In genomic region chr1:228246216-228246900, GRCh38 we compare ENCODE assay signal across 16 cellular contexts. TPM values are rescaled to one million over a fixed set of nuclear protein-coding genes. Genes with fewer than 3 reads are reported as not detected.
A peak's percentile ranks its signal among the peaks of the same experiment; 100 is the strongest.
DNase-seq lines count a peak whose midpoint lies in the region; ATAC-seq and TF ChIP-seq lines count a peak whose summit lies in the region.
"Had no signal": no experiment of that assay in that cellular context is flagged by ENCODE, and none has a peak within 500 bp of the region (broad histone marks: within the 10 kb centered on the region; RNA-seq: fewer than 3 reads in every experiment).

No MANE protein-coding gene starts in this region.

- intact Hi-C loops in activated naive CD4-positive, alpha-beta T cell treated with anti-CD3 and anti-CD28 coated beads for 36 hours (cut with micrococcal nuclease) = no loop called here
- intact Hi-C loops in CD8-positive, alpha-beta T cell (cut with DNase I, micrococcal nuclease) = no loop called here

- H3K36me3 Mint-ChIP-seq in activated naive CD4-positive, alpha-beta T cell treated with anti-CD3 and anti-CD28 coated beads, Interleukin-2, amount 50 U/mL, for 24 hours = peaks cover 68% of the 10 kb centered on the region
- H3K36me3 Mint-ChIP-seq in activated naive CD4-positive, alpha-beta T cell treated with anti-CD3 and anti-CD28 coated beads for 36 hours (ENCODE audit: low read depth) = peaks cover 76% of the 10 kb centered on the region
- peaks cover 87% of the 10 kb centered on the region for H3K36me3 Mint-ChIP-seq in CD8-positive, alpha-beta T cell
- peaks cover 49 to 85% (median 76%) of the 10 kb centered on the region in 3 donors for H3K36me3 Mint-ChIP-seq in naive thymus-derived CD8-positive, alpha-beta T cell

- peak overlapping the region; percentile 9 for H3K4me3 Mint-ChIP-seq in activated naive CD4-positive, alpha-beta T cell treated with anti-CD3 and anti-CD28 coated beads, Interleukin-2, amount 50 U/mL, for 24 hours
- no peak overlapping the region for H3K4me3 Mint-ChIP-seq in activated naive CD4-positive, alpha-beta T cell treated with anti-CD3 and anti-CD28 coated beads for 36 hours
- peak overlapping the region; percentile 8 for H3K4me3 Mint-ChIP-seq in CD8-positive, alpha-beta T cell
- peak overlapping the region in 7 of 10 donors; percentile 3 to 67 (median 39) for H3K4me3 Mint-ChIP-seq in naive thymus-derived CD8-positive, alpha-beta T cell
- H3K4me3 Mint-ChIP-seq: CD14-positive monocyte, H9 had no signal

- H3K27me3 ChIP-seq in CD8-positive, alpha-beta T cell (ENCODE audit: insufficient read depth, low read length) = no peaks in the 10 kb centered on the region
- H3K27me3 ChIP-seq: BLaER1 had no signal

- H3K4me1 Mint-ChIP-seq in activated naive CD4-positive, alpha-beta T cell treated with anti-CD3 and anti-CD28 coated beads, Interleukin-2, amount 50 U/mL, for 24 hours = peaks cover 16% of the 10 kb centered on the region
- H3K4me1 Mint-ChIP-seq in activated naive CD4-positive, alpha-beta T cell treated with anti-CD3 and anti-CD28 coated beads for 36 hours (ENCODE audit: low read depth) = peaks cover 12% of the 10 kb centered on the region
- peaks cover 15% of the 10 kb centered on the region for H3K4me1 Mint-ChIP-seq in CD8-positive, alpha-beta T cell (ENCODE audit: low read depth)
- peaks cover 6 to 19% (median 12%) of the 10 kb centered on the region in 4 donors for H3K4me1 Mint-ChIP-seq in naive thymus-derived CD8-positive, alpha-beta T cell
- H3K4me1 Mint-ChIP-seq: CD14-positive monocyte, H9 had no signal

- no peak overlapping the region for H3K4me3 ChIP-seq in CD8-positive, alpha-beta T cell (ENCODE audit: low read depth, low read length)
- H3K4me3 ChIP-seq in coronary artery = peak overlapping the region; percentile 18
- H3K4me3 ChIP-seq: BLaER1 had no signal

- peaks cover 13% of the 10 kb centered on the region for H3K9me3 ChIP-seq in CD8-positive, alpha-beta T cell (ENCODE audit: low read length)

- H3K36me3 ChIP-seq in CD8-positive, alpha-beta T cell (ENCODE audit: insufficient read depth, low read length) = peaks cover 35% of the 10 kb centered on the region

- H3K27ac Mint-ChIP-seq in activated naive CD4-positive, alpha-beta T cell treated with anti-CD3 and anti-CD28 coated beads, Interleukin-2, amount 50 U/mL, for 24 hours = no peak overlapping the region
- no peak overlapping the region for H3K27ac Mint-ChIP-seq in activated naive CD4-positive, alpha-beta T cell treated with anti-CD3 and anti-CD28 coated beads for 36 hours
- no peak overlapping the region for H3K27ac Mint-ChIP-seq in CD8-positive, alpha-beta T cell
- peak overlapping the region in 4 of 10 donors; percentile 17 to 67 (median 54) for H3K27ac Mint-ChIP-seq in naive thymus-derived CD8-positive, alpha-beta T cell

- TF ChIP-seq CTCF in CD8-positive, alpha-beta T cell (IDR thresholded peaks at IDR 0.05) = no peak
- no peak for TF ChIP-seq CTCF in coronary artery (IDR thresholded peaks at IDR 0.05)

- CTCF ChIA-PET in activated naive CD4-positive, alpha-beta T cell treated with anti-CD3 and anti-CD28 coated beads for 36 hours (lab: Charles Lee) = no interaction called here
- CTCF ChIA-PET in CD8-positive, alpha-beta T cell (lab: Charles Lee) = no interaction called here

- H3K4me1 ChIP-seq in CD8-positive, alpha-beta T cell (ENCODE audit: insufficient read depth, low read length) = peaks cover 13% of the 10 kb centered on the region
- H3K4me1 ChIP-seq: BLaER1 had no signal

- no peaks in the 10 kb centered on the region for H3K27me3 Mint-ChIP-seq in activated naive CD4-positive, alpha-beta T cell treated with anti-CD3 and anti-CD28 coated beads, Interleukin-2, amount 50 U/mL, for 24 hours
- no peaks in the 10 kb centered on the region for H3K27me3 Mint-ChIP-seq in activated naive CD4-positive, alpha-beta T cell treated with anti-CD3 and anti-CD28 coated beads for 36 hours (ENCODE audit: low read depth)
- H3K27me3 Mint-ChIP-seq in CD8-positive, alpha-beta T cell (ENCODE audit: low read depth) = no peaks in the 10 kb centered on the region
- H3K27me3 Mint-ChIP-seq in naive thymus-derived CD8-positive, alpha-beta T cell = no peaks in the 10 kb centered on the region
- H3K27me3 Mint-ChIP-seq: CD4-positive, alpha-beta memory T cell had no signal

- peaks cover 26% of the 10 kb centered on the region for H3K9me3 Mint-ChIP-seq in activated naive CD4-positive, alpha-beta T cell treated with anti-CD3 and anti-CD28 coated beads, Interleukin-2, amount 50 U/mL, for 24 hours
- peaks cover 53% of the 10 kb centered on the region for H3K9me3 Mint-ChIP-seq in activated naive CD4-positive, alpha-beta T cell treated with anti-CD3 and anti-CD28 coated beads for 36 hours
- H3K9me3 Mint-ChIP-seq in CD8-positive, alpha-beta T cell = peaks cover 40% of the 10 kb centered on the region
- peaks cover 12 to 60% (median 47%) of the 10 kb centered on the region in 9 donors for H3K9me3 Mint-ChIP-seq in naive thymus-derived CD8-positive, alpha-beta T cell

- DNase-seq in activated naive CD4-positive, alpha-beta T cell treated with anti-CD3 and anti-CD28 coated beads for 36 hours = no peak
- no peak for DNase-seq in CD8-positive, alpha-beta T cell
- DNase-seq in coronary artery (ENCODE audit: low spot score) (no peak), RPMI8226 (no peak)
- no peak for DNase-seq in naive thymus-derived CD8-positive, alpha-beta T cell
- no peak for DNase-seq in stimulated activated CD4-positive, alpha-beta T cell treated with anti-CD3 and anti-CD28 coated beads, Interleukin-4, amount 100 ng/mL, for 24 hours
- DNase-seq: 8988T; Calu3; CD4-positive, alpha-beta memory T cell; DMS79 treated with DMSO at 0.1 percent for 48 hours; GF-D8; H9 had no signal

- no peak for ATAC-seq in CD8-positive, alpha-beta T cell
- no peak for ATAC-seq in naive thymus-derived CD8-positive, alpha-beta T cell
- no peak for ATAC-seq in HG02852 (IDR thresholded peaks at IDR 0.05; ENCODE audit: unreplicated experiment)

- no peak overlapping the region for H3K27ac ChIP-seq in CD8-positive, alpha-beta T cell (ENCODE audit: low read depth, low read length)
- H3K27ac ChIP-seq in coronary artery = no peak overlapping the region
- H3K27ac ChIP-seq: BLaER1 had no signal

- POLR2A ChIA-PET in CD8-positive, alpha-beta T cell (lab: Charles Lee) = no interaction called here
- POLR2A ChIA-PET in naive thymus-derived CD8-positive, alpha-beta T cell (lab: Charles Lee) = no interaction called here

RNA-seq across cellular contexts. Expression of gene OBSCN, which starts 38.5 kb away (rescaled TPM):
- 10 to 100 TPM; 11.5 to 13.5 TPM for total RNA-seq in activated naive CD4-positive, alpha-beta T cell treated with anti-CD3 and anti-CD28 coated beads for 36 hours
- 10 to 100 TPM; 58.3 to 65.3 TPM for total RNA-seq in CD8-positive, alpha-beta T cell
- total RNA-seq in naive thymus-derived CD8-positive, alpha-beta T cell = 100 to 1,000 TPM in 1 of 2 experiments, 10 to 100 TPM in 1; 99.3 to 102 TPM
- 1 to 10 TPM in 2 of 3 donors, under 1 TPM in 1; 0.56 to 4.9 (median 2.4) TPM for polyA plus RNA-seq in naive thymus-derived CD8-positive, alpha-beta T cell

Comparison
In these comparisons a context has a peak if more than half of its experiments do, and no peak if none do; other contexts are left out.
1. RNA of gene OBSCN, which starts 38.5 kb away (total RNA-seq): 99.3 to 102 TPM in naive thymus-derived CD8-positive, alpha-beta T cell and 58.3 to 65.3 TPM in CD8-positive, alpha-beta T cell; 11.5 to 13.5 TPM in activated naive CD4-positive, alpha-beta T cell treated with anti-CD3 and anti-CD28 coated beads for 36 hours; every median in the first group is over 4 times any median in the second.